In genomic region chr22:30290318-30290678, GRCh38 we compare ENCODE assay signal across 8 cellular contexts. TPM values are rescaled to one million over a fixed set of nuclear protein-coding genes. Genes with fewer than 3 reads are reported as not detected.
DNase-seq lines count a peak whose midpoint lies in the region; ATAC-seq, FAIRE-seq and TF ChIP-seq lines count a peak whose summit lies in the region.

No MANE protein-coding gene starts in this region.

- H3K79me2 ChIP-seq in OCI-LY3 (ENCODE audit: low read length), result no peaks in the 10 kb centered on the region

- no peak; the same call in 1 of the 2 replicates for TF ChIP-seq POLR2A in GM12891 (IDR thresholded peaks at IDR 0.05; ENCODE audit: low read depth, low read length)
- no peak for TF ChIP-seq POLR2A in prostate gland (IDR thresholded peaks at IDR 0.05)
- no peak for TF ChIP-seq POLR2A in lower leg skin (IDR thresholded peaks at IDR 0.05)

- H4K20me1 ChIP-seq in OCI-LY3 (ENCODE audit: insufficient read depth, low read length), result no peaks in the 10 kb centered on the region

- peak overlapping the region; percentile 75 for H3K4me3 ChIP-seq in OCI-LY3 (ENCODE audit: low read length)
- no peak overlapping the region for H3K4me3 ChIP-seq in epithelial cell of esophagus (ENCODE audit: low read length)
- peak overlapping the region; percentile 51 to 89 for H3K4me3 ChIP-seq in prostate gland
- no peak overlapping the region for H3K4me3 ChIP-seq in lower leg skin (ENCODE audit: low read depth, poor library complexity, severe bottlenecking)

- FAIRE-seq in GM12891 (lab: Jason Lieb, UNC), result no peak

- intact Hi-C loops in prostate gland (cut with DNase I) (loop anchor here (2.0 kb wide), 1 partner anchor 21 kb away; no protein-coding TSS in a partner anchor), lower leg skin (cut with DNase I; ENCODE audit: low total_unique reads) (no loop called here)

- ATAC-seq in HG03354 (IDR thresholded peaks at IDR 0.05; ENCODE audit: poor library complexity, severe bottlenecking, unreplicated experiment), result no peak

- H3K9me3 ChIP-seq in OCI-LY3 (ENCODE audit: insufficient read depth, low read length) (no peaks in the 10 kb centered on the region), prostate gland (no peaks in the 10 kb centered on the region)

- H3K4me1 ChIP-seq in OCI-LY3 (ENCODE audit: low read length) (peaks cover 24% of the 10 kb centered on the region), prostate gland (replicated peaks) (peaks cover 21% of the 10 kb centered on the region)

- peak overlapping the region; percentile 93 for H3K4me2 ChIP-seq in OCI-LY3 (ENCODE audit: low read length)

- H3K27me3 ChIP-seq in OCI-LY3 (ENCODE audit: low read depth, low read length) (no peaks in the 10 kb centered on the region), prostate gland (replicated peaks; ENCODE audit: insufficient read depth) (no peaks in the 10 kb centered on the region)

- no peak overlapping the region for H3K9ac ChIP-seq in OCI-LY3 (ENCODE audit: low read length)

- no peak for DNase-seq in GM12891 (ENCODE audit: insufficient read length, low spot score)
- DNase-seq in epithelial cell of esophagus (ENCODE audit: low read depth), result peak; percentile 61
- peak; percentile 70 for DNase-seq in prostate gland (ENCODE audit: low spot score)
- no peak for DNase-seq in lower leg skin (ENCODE audit: low spot score in 2 of 2)
- DNase-seq in NAMALWA (ENCODE audit: low spot score), result no peak
- no peak for DNase-seq in GM03348 (ENCODE audit: low spot score)

- no peak for TF ChIP-seq CTCF in OCI-LY3 (IDR thresholded peaks at IDR 0.05; ENCODE audit: low read depth, low read length)
- TF ChIP-seq CTCF in epithelial cell of esophagus (IDR thresholded peaks at IDR 0.05; ENCODE audit: insufficient read depth, low read depth, low read length, missing control alignments), result no peak
- no peak for TF ChIP-seq CTCF in prostate gland (IDR thresholded peaks at IDR 0.05)
- no peak for TF ChIP-seq CTCF in lower leg skin (IDR thresholded peaks at IDR 0.05)

- no peak overlapping the region for H2AFZ ChIP-seq in OCI-LY3 (ENCODE audit: low read depth, low read length)

- H3K36me3 ChIP-seq in OCI-LY3 (replicated peaks; ENCODE audit: low read depth, low read length), result no peaks in the 10 kb centered on the region
- H3K36me3 ChIP-seq in prostate gland, result peaks cover 0 to 6% of the 10 kb centered on the region in 2 donors

- 20% methylated on average over 1 of the region's 3 CpGs for WGBS in prostate gland
- 7 to 60% methylated on average over 1 to 3 of the region's 3 CpGs for WGBS in lower leg skin, 2 donors

- H3K27ac ChIP-seq in OCI-LY3 (ENCODE audit: low read length), result 0 out of 2 replicates have a peak overlapping the region, but pooled peaks have one; percentile 3
- H3K27ac ChIP-seq in prostate gland, result peak overlapping the region; percentile 88 to 95

TF ChIP-seq in GM12891, 5 proteins besides CTCF, POLR2A, EP300 and RAD21:
- no peak; the same call in 1 of the 2 replicates for TF ChIP-seq SPI1 (IDR thresholded peaks at IDR 0.05; ENCODE audit: low read depth, low read length)
- TF ChIP-seq POU2F2 (IDR thresholded peaks at IDR 0.05; ENCODE audit: low read depth, low read length), result no peak
- no peak for TF ChIP-seq POLR2AphosphoS5 (IDR thresholded peaks at IDR 0.05; ENCODE audit: low read depth, low read length)
- 0 out of 2 replicates have a peak, but pooled peaks have one; percentile 36 for TF ChIP-seq TAF1 (IDR thresholded peaks at IDR 0.05; ENCODE audit: low read depth, low read length)
- no peak for TF ChIP-seq PAX5 (IDR thresholded peaks at IDR 0.05; ENCODE audit: insufficient read depth, low read length, severe bottlenecking)

RNA-seq across cellular contexts. Expression of gene CASTOR1, which starts 1.0 kb away (rescaled TPM):
- 4.6 TPM for polyA plus RNA-seq in GM12891 (2012; ENCODE audit: low read depth, missing spikeins)
- 10 to 100 TPM; 27.2 to 33.2 TPM for total RNA-seq in prostate gland
- 10 to 100 TPM; 16.3 to 38.1 (median 22.6) TPM for total RNA-seq in lower leg skin

RNA-seq across cellular contexts. Expression of gene OSM, which starts 23.6 kb away (rescaled TPM):
- polyA plus RNA-seq in GM12891 (2012; ENCODE audit: low read depth, missing spikeins), result 0.28 TPM
- total RNA-seq in prostate gland, result 1 to 10 TPM in 1 of 2 donors, not detected in 1; 2.5 TPM
- total RNA-seq in lower leg skin, result under 1 TPM in 3 of 4 donors, not detected in 1; 0.27 to 0.34 (median 0.29) TPM

RNA-seq across cellular contexts. Expression of gene TBC1D10A, which starts 36.4 kb away (rescaled TPM):
- 12.7 TPM for polyA plus RNA-seq in GM12891 (2012; ENCODE audit: low read depth, missing spikeins)
- total RNA-seq in prostate gland (10 to 100 TPM; 46.1 to 51.2 TPM), lower leg skin (10 to 100 TPM; 64.8 to 80.1 (median 74.2) TPM)

RNA-seq across cellular contexts. Expression of gene LIF, which starts 43.7 kb away (rescaled TPM):
- polyA plus RNA-seq in GM12891 (2012; ENCODE audit: low read depth, missing spikeins), result 2.4 TPM
- total RNA-seq in prostate gland (under 1 TPM; 0.40 to 0.59 TPM), lower leg skin (10 to 100 TPM in 1 of 4 donors, 1 to 10 TPM in 3; 5.2 to 11.8 (median 7.0) TPM)

Comparison
In these comparisons a context has a peak if more than half of its experiments do, and no peak if none do; other contexts are left out.
1. DNase-seq: peak in epithelial cell of esophagus (single experiment) and prostate gland (single experiment); none in GM12891 (single experiment), lower leg skin (0 of 2), NAMALWA (single experiment) and GM03348 (single experiment).
2. H3K4me3 ChIP-seq: peak in OCI-LY3 (single experiment) and prostate gland (2 of 2); none in epithelial cell of esophagus (single experiment) and lower leg skin (single experiment).